ENCODE assay signal across 8 cellular contexts in genomic region chr20:40741507-40742106, GRCh38. TPM values are rescaled to one million over a fixed set of nuclear protein-coding genes. Genes with fewer than 3 reads are reported as not detected.
A peak's percentile ranks its signal among the peaks of the same experiment; 100 is the strongest.
DNase-seq lines count a peak whose midpoint lies in the region; ATAC-seq, FAIRE-seq and TF ChIP-seq lines count a peak whose summit lies in the region.

No MANE protein-coding gene starts in this region.

- CTCF ChIA-PET in CD4-positive, alpha-beta T cell (lab: Charles Lee): no interaction called here

- H3K27ac ChIP-seq in CD4-positive, alpha-beta T cell (ENCODE audit: low read depth, low read length): no peak overlapping the region
- peak overlapping the region; percentile 95 for H3K27ac ChIP-seq in OCI-LY1 (ENCODE audit: low read depth, low read length, poor library complexity, severe bottlenecking)
- no peak overlapping the region for H3K27ac ChIP-seq in keratinocyte (ENCODE audit: control insufficient read depth, insufficient read depth, low read length)

- peak overlapping the region; percentile 57 for H3K4me2 ChIP-seq in OCI-LY1 (ENCODE audit: low read length)
- H3K4me2 ChIP-seq in keratinocyte (ENCODE audit: control insufficient read depth, extremely low read depth, insufficient read depth, low read depth, low read length): no peak overlapping the region

- H3K4me3 ChIP-seq in OCI-LY1 (ENCODE audit: low read depth, low read length, poor library complexity, severe bottlenecking): peak overlapping the region; percentile 47
- no peak overlapping the region for H3K4me3 ChIP-seq in astrocyte of the cerebellum (ENCODE audit: low read depth, low read length)
- H3K4me3 ChIP-seq in keratinocyte (ENCODE audit: control insufficient read depth in 2 of 3, extremely low read depth in 1 of 3, insufficient read depth in 2 of 3, low read depth in 1 of 3, low read length in 3 of 3): no peak overlapping the region

- no peak overlapping the region for H3K27ac Mint-ChIP-seq in CD4-positive, alpha-beta T cell

- DNase-seq in CD4-positive, alpha-beta T cell: peak in 3 of 10 experiments; percentile 2 to 16 (median 4)
- DNase-seq in GM20000 (ENCODE audit: low spot score): peak; percentile 48
- DNase-seq in astrocyte of the cerebellum (ENCODE audit: low read depth): no peak
- DNase-seq in keratinocyte (ENCODE audit: low read depth, low spot score): no peak
- peak; percentile 6 to 12 for DNase-seq in stimulated activated CD8-positive, alpha-beta memory T cell treated with anti-CD3 and anti-CD28 coated beads, Interleukin-15, amount 100 ng/mL, for 48 hours (ENCODE audit: low read depth in 2 of 2)

- no peaks in the 10 kb centered on the region for H3K27me3 ChIP-seq in CD4-positive, alpha-beta T cell (ENCODE audit: control insufficient read depth, insufficient read depth, low read length)
- no peaks in the 10 kb centered on the region for H3K27me3 ChIP-seq in OCI-LY1 (ENCODE audit: insufficient read depth, low read length)
- peaks cover 6% of the 10 kb centered on the region for H3K27me3 ChIP-seq in keratinocyte (ENCODE audit: control insufficient read depth, extremely low read depth, insufficient read depth, low read length)

- no peaks in the 10 kb centered on the region for H3K9me3 Mint-ChIP-seq in CD4-positive, alpha-beta T cell

- peak; percentile 11 for TF ChIP-seq CTCF in CD4-positive, alpha-beta T cell (IDR thresholded peaks at IDR 0.05)
- peak; percentile 64 for TF ChIP-seq CTCF in GM20000 (IDR thresholded peaks at IDR 0.05; ENCODE audit: extremely low read depth, missing control alignments)
- TF ChIP-seq CTCF in OCI-LY1 (IDR thresholded peaks at IDR 0.05; ENCODE audit: low read length): peak; percentile 97
- peak; percentile 62 for TF ChIP-seq CTCF in astrocyte of the cerebellum (IDR thresholded peaks at IDR 0.05; ENCODE audit: low read depth, low read length, missing control alignments)
- TF ChIP-seq CTCF in keratinocyte (optimal IDR thresholded peaks at IDR 0.05 in 1 of 3, IDR thresholded peaks at IDR 0.05 in 1 of 3, conservative IDR thresholded peaks at IDR 0.05 in 1 of 3; ENCODE audit: extremely low read depth in 1 of 3, insufficient read depth in 2 of 3, low read length in 3 of 3): peak; percentile 82 to 92 (median 85)

- H4K20me1 ChIP-seq in OCI-LY1 (ENCODE audit: insufficient read depth, low read length) (no peaks in the 10 kb centered on the region), keratinocyte (ENCODE audit: control insufficient read depth, extremely low read depth, insufficient read depth, low read length) (no peaks in the 10 kb centered on the region)

- H3K36me3 ChIP-seq in OCI-LY1 (ENCODE audit: insufficient read depth, low read length) (no peaks in the 10 kb centered on the region), keratinocyte (ENCODE audit: control insufficient read depth in 2 of 2, extremely low read depth in 1 of 2, insufficient read depth in 2 of 2, low read length in 2 of 2) (no peaks in the 10 kb centered on the region)

- no peak for FAIRE-seq in keratinocyte (lab: Jason Lieb, UNC)

- H3K27me3 Mint-ChIP-seq in CD4-positive, alpha-beta T cell: peaks cover 6% of the 10 kb centered on the region

- no peak overlapping the region for H3K4me3 Mint-ChIP-seq in CD4-positive, alpha-beta T cell

- POLR2A ChIA-PET in CD4-positive, alpha-beta T cell (lab: Charles Lee): no interaction called here

- intact Hi-C loops in CD4-positive, alpha-beta T cell (cut with DNase I, micrococcal nuclease): loop anchor here (2.0 to 5.0 kb wide), 2 partner anchors 221 kb away; no protein-coding TSS in a partner anchor

- H3F3A ChIP-seq in OCI-LY1 (ENCODE audit: insufficient read depth, low read length): no peaks in the 10 kb centered on the region

- H3K9me2 ChIP-seq in OCI-LY1 (ENCODE audit: low read depth, low read length): no peaks in the 10 kb centered on the region

- in situ Hi-C loops in astrocyte of the cerebellum (cut with HindIII; ENCODE audit: low sequenced_read_pairs): no loop called here

- no peaks in the 10 kb centered on the region for H3K9me1 ChIP-seq in keratinocyte (ENCODE audit: control insufficient read depth, extremely low read depth, insufficient read depth, low read length)

- no peak overlapping the region for H2AFZ ChIP-seq in OCI-LY1 (ENCODE audit: low read length)
- H2AFZ ChIP-seq in keratinocyte (ENCODE audit: control insufficient read depth, low read length): no peak overlapping the region

- H3K9ac ChIP-seq in OCI-LY1 (ENCODE audit: low read length): peak overlapping the region; percentile 56; the same call in 1 of the 2 replicates
- H3K9ac ChIP-seq in keratinocyte (ENCODE audit: control insufficient read depth, extremely low read depth, insufficient read depth, low read length): no peak overlapping the region

- dilution Hi-C loops in keratinocyte (cut with MboI; ENCODE audit: extremely low pct_ligation_motif_present, low sequenced_read_pairs): loop anchor here (25.0 kb wide), 1 partner anchor 196 kb away; no protein-coding TSS in a partner anchor

- no peaks in the 10 kb centered on the region for H3K9me3 ChIP-seq in CD4-positive, alpha-beta T cell (ENCODE audit: control insufficient read depth, low read length)
- no peaks in the 10 kb centered on the region for H3K9me3 ChIP-seq in OCI-LY1 (ENCODE audit: low read length)
- H3K9me3 ChIP-seq in keratinocyte (ENCODE audit: control insufficient read depth, low read depth, low read length): no peaks in the 10 kb centered on the region

- H3K36me3 Mint-ChIP-seq in CD4-positive, alpha-beta T cell (ENCODE audit: low read depth): no peaks in the 10 kb centered on the region

- H3K4me1 ChIP-seq in OCI-LY1 (ENCODE audit: insufficient read depth, low read length, severe bottlenecking) (peaks cover 54% of the 10 kb centered on the region), keratinocyte (ENCODE audit: control insufficient read depth, extremely low read depth, insufficient read depth, low read length) (no peaks in the 10 kb centered on the region)

- H3K4me1 Mint-ChIP-seq in CD4-positive, alpha-beta T cell (ENCODE audit: low read depth): no peaks in the 10 kb centered on the region

- ATAC-seq in CD4-positive, alpha-beta T cell (ENCODE audit: poor library complexity): no peak
- ATAC-seq in HG02840 (IDR thresholded peaks at IDR 0.05; ENCODE audit: low FRiP score, unreplicated experiment) (no peak), GM19023 (IDR thresholded peaks at IDR 0.05; ENCODE audit: unreplicated experiment) (no peak)

- H3K79me2 ChIP-seq in OCI-LY1 (ENCODE audit: insufficient read depth, low read length) (no peaks in the 10 kb centered on the region), keratinocyte (ENCODE audit: control insufficient read depth, insufficient read depth, low read length) (no peaks in the 10 kb centered on the region)

RNA-seq across cellular contexts. Expression of gene MAFB, which starts 52.6 kb away (rescaled TPM):
- 1 to 10 TPM; 3.3 to 3.7 TPM for total RNA-seq in CD4-positive, alpha-beta T cell
- polyA plus RNA-seq in keratinocyte: 0.70 to 3.9 TPM (median 1.7 TPM) in 3 replicates
- polyA plus RNA-seq in keratinocyte (2011; ENCODE audit: low read depth): 12.1 TPM
- polyA plus RNA-seq in keratinocyte (2011; cell fraction: cytosol; rRNA removed): 2.1 and 2.4 TPM in 2 replicates
- polyA plus RNA-seq in keratinocyte (2011; cell fraction: nucleus; rRNA removed): 6.7 and 7.5 TPM in 2 replicates
- polyA plus RNA-seq in keratinocyte (2012; ENCODE audit: low replicate concordance): 1.3 and 16.8 TPM in 2 replicates
- polyA minus RNA-seq in keratinocyte: 0.85 to 3.0 TPM (median 1.5 TPM) in 3 replicates
- 4.0 TPM for polyA minus RNA-seq in keratinocyte (2011; cell fraction: cytosol; rRNA and poly(A)+ RNA removed)
- 6.1 and 6.8 TPM in 2 replicates for polyA minus RNA-seq in keratinocyte (2011; cell fraction: nucleus; rRNA and poly(A)+ RNA removed)

Comparison
In these comparisons a context has a peak if more than half of its experiments do, and no peak if none do; other contexts are left out.
1. DNase-seq: peak in GM20000 (single experiment) and stimulated activated CD8-positive, alpha-beta memory T cell treated with anti-CD3 and anti-CD28 coated beads, Interleukin-15, amount 100 ng/mL, for 48 hours (2 of 2); none in astrocyte of the cerebellum (single experiment) and keratinocyte (single experiment).
2. CTCF ChIP-seq: peak in every context shown above with its lines; median percentile 97 in OCI-LY1; 85 in keratinocyte; 64 in GM20000; 62 in astrocyte of the cerebellum; 11 in CD4-positive, alpha-beta T cell.